Comparison of ENCODE assay signal across 8 cellular contexts in genomic region chr3:17431004-17431403, GRCh38.
DNase-seq lines count a peak whose midpoint lies in the region; ATAC-seq and TF ChIP-seq lines count a peak whose summit lies in the region.

No MANE protein-coding gene starts in this region.

- H3K4me3 Mint-ChIP-seq in chondrocyte (ENCODE audit: unreplicated experiment): no peak overlapping the region

- no peak overlapping the region for H2BK15ac ChIP-seq in mesendoderm (replicated peaks; ENCODE audit: low read depth)

- H3K79me2 ChIP-seq in mesendoderm (ENCODE audit: control insufficient read depth, insufficient read depth, low read length): no peaks in the 10 kb centered on the region

- no peak overlapping the region for H3K4ac ChIP-seq in mesendoderm (ENCODE audit: low read depth, low read length)

- no peak overlapping the region for H3K18ac ChIP-seq in mesendoderm (ENCODE audit: low read length)

- peak; percentile 86 for TF ChIP-seq CTCF in chondrocyte (IDR thresholded peaks at IDR 0.05)

- no peak overlapping the region for H3K4me2 ChIP-seq in mesendoderm (ENCODE audit: low read length)

- no peaks in the 10 kb centered on the region for H3K9me3 Mint-ChIP-seq in chondrocyte (ENCODE audit: low read depth)

- H3K4me3 ChIP-seq in mesendoderm (ENCODE audit: low read length): no peak overlapping the region

- H3K27ac ChIP-seq in mesendoderm (ENCODE audit: low read depth, low read length): no peak overlapping the region

- H3K4me1 Mint-ChIP-seq in chondrocyte (ENCODE audit: low read depth): peaks cover 7% of the 10 kb centered on the region

- H3K23ac ChIP-seq in mesendoderm (ENCODE audit: low read length): no peak overlapping the region

- H3K36me3 Mint-ChIP-seq in chondrocyte (ENCODE audit: low read depth): no peaks in the 10 kb centered on the region

- H4K5ac ChIP-seq in mesendoderm (ENCODE audit: low read length): no peak overlapping the region

- no peaks in the 10 kb centered on the region for H3K36me3 ChIP-seq in mesendoderm (ENCODE audit: control insufficient read depth, insufficient read depth, low read length)

- no peaks in the 10 kb centered on the region for H3K4me1 ChIP-seq in mesendoderm (ENCODE audit: control insufficient read depth, low read depth, low read length)

- H4K8ac ChIP-seq in mesendoderm (ENCODE audit: low read depth, low read length): no peak overlapping the region

- no peaks in the 10 kb centered on the region for H3K27me3 ChIP-seq in mesendoderm (ENCODE audit: insufficient read depth, low read length, poor library complexity)

- no peak overlapping the region for H3K56ac ChIP-seq in mesendoderm (ENCODE audit: low read length)

- no peak overlapping the region for H2BK5ac ChIP-seq in mesendoderm (ENCODE audit: low read length)

- H3K79me1 ChIP-seq in mesendoderm (ENCODE audit: low read length): no peaks in the 10 kb centered on the region

- no CpG with 5 or more reads among the region's 2 CpGs for WGBS in mesendoderm (ENCODE audit: extremely low coverage, insufficient coverage, low lambda C conversion rate)

- DNase-seq in AML-193 (lab: John Stamatoyannopoulos, UW): peak; percentile 7 to 8
- peak; percentile 32 for DNase-seq in NCI-H460 (ENCODE audit: extremely low read depth, low read depth)
- no peak for DNase-seq in chondrocyte (ENCODE audit: low spot score)
- DNase-seq in mesendoderm: peak; percentile 42
- DNase-seq in ureter (ENCODE audit: low spot score): no peak
- no peak for DNase-seq in activated CD4-positive, CD25-positive, alpha-beta regulatory T cell (lab: John Stamatoyannopoulos, UW)

- no peaks in the 10 kb centered on the region for H3K27me3 Mint-ChIP-seq in chondrocyte (ENCODE audit: low read depth)

- H2AK5ac ChIP-seq in mesendoderm (ENCODE audit: low read length): no peak overlapping the region

- H2BK120ac ChIP-seq in mesendoderm (ENCODE audit: low read depth, low read length): no peak overlapping the region

- H3K27ac Mint-ChIP-seq in chondrocyte (ENCODE audit: unreplicated experiment): no peak overlapping the region

- no peak overlapping the region for H3K9ac ChIP-seq in mesendoderm (ENCODE audit: low read length)

- ATAC-seq in GM21717 (IDR thresholded peaks at IDR 0.05; ENCODE audit: unreplicated experiment) (peak; percentile 59), HG02852 (IDR thresholded peaks at IDR 0.05; ENCODE audit: unreplicated experiment) (no peak)

Comparison
In these comparisons a context has a peak if more than half of its experiments do, and no peak if none do; other contexts are left out.
1. DNase-seq: peak in AML-193 (2 of 2), NCI-H460 (single experiment) and mesendoderm (single experiment); none in chondrocyte (single experiment), ureter (single experiment) and activated CD4-positive, CD25-positive, alpha-beta regulatory T cell (0 of 4).